Comparison of ENCODE assay signal across 27 cellular contexts in the genomic region with DNA sequence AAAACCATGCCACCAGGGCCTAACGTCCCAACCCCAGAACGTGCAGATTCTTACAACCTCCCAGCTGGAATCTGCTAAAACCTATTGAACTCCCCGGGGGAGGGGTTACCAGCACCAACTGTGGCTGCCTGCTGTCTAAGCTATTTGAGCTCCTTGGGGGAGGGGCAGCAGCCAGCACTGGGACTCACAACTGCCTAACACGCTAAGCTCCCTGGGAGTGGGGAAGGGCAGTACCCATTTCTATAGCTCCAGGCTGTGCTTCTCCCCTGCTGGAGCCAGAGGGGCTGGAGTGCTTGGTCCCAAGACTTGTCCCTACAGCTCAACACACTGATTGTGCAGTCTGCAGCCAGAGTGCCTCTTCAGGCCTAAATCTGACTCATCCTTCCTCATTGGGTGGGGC.
"Had no signal": no experiment of that assay in that cellular context is flagged by ENCODE, and none has a peak within 500 bp of the region (broad histone marks: within the 10 kb centered on the region; RNA-seq: fewer than 3 reads in every experiment).

No MANE protein-coding gene starts in this region.

- H3K27ac ChIP-seq: breast epithelium, colonic mucosa, dorsolateral prefrontal cortex, esophagus squamous epithelium, heart right ventricle, left ventricle myocardium inferior, ovary, prostate gland, testis, uterus had no signal

- DNase-seq: activated CD4-positive, alpha-beta T cell treated with anti-CD3 and anti-CD28 coated beads for 4 hours; activated CD4-positive, alpha-beta T cell treated with anti-CD3 and anti-CD28 coated beads, Interleukin-2, amount 50 U/mL, for 48 hours; activated CD4-positive, CD25-positive, alpha-beta regulatory T cell; activated CD8-positive, alpha-beta memory T cell treated with anti-CD3 and anti-CD28 coated beads, Interleukin-2, amount 50 U/mL, for 48 hours; activated naive CD4-positive, alpha-beta T cell treated with anti-CD3 and anti-CD28 coated beads for 36 hours; activated naive CD8-positive, alpha-beta T cell treated with anti-CD3 and anti-CD28 coated beads, Interleukin-2, amount 10 ng/mL, durations not matched to agents 7 days and 5 days; activated T-cell treated with anti-CD3 and anti-CD28 coated beads, Interleukin-2, amount 50 U/mL, for 48 hours; amniotic stem cell; colonic mucosa; dorsolateral prefrontal cortex; effector memory CD8-positive, alpha-beta T cell; esophagus squamous epithelium; heart right ventricle; left ventricle myocardium inferior; mammary epithelial cell; midbrain; natural killer cell; ovary; stimulated activated CD4-positive, alpha-beta T cell treated with anti-CD3 and anti-CD28 coated beads, Interleukin-2, amount 100 ng/mL, for 48 hours; stimulated activated CD8-positive, alpha-beta memory T cell treated with anti-CD3 and anti-CD28 coated beads, Interleukin-4, amount 100 ng/mL, for 48 hours; stimulated activated naive B cell treated with anti-CD40 and anti-IgM and Interleukin-4, amounts not matched to agents 10 μg/mL and 1 μg/mL and 100 μg/mL, for 72 hours; T-helper 9 cell; testis; trophoblast cell; uterus had no signal

- H3K27ac Mint-ChIP-seq: activated naive CD4-positive, alpha-beta T cell treated with anti-CD3 and anti-CD28 coated beads for 36 hours; activated naive CD8-positive, alpha-beta T cell treated with anti-CD3 and anti-CD28 coated beads, Interleukin-2, amount 10 ng/mL, durations not matched to agents 7 days and 5 days; effector memory CD8-positive, alpha-beta T cell; natural killer cell; stimulated activated naive B cell treated with anti-CD40 and anti-IgM and Interleukin-4, amounts not matched to agents 10 μg/mL and 1 μg/mL and 100 μg/mL, for 72 hours had no signal

- H3K27me3 Mint-ChIP-seq: activated naive CD8-positive, alpha-beta T cell treated with anti-CD3 and anti-CD28 coated beads, Interleukin-2, amount 10 ng/mL, durations not matched to agents 7 days and 5 days; effector memory CD8-positive, alpha-beta T cell; stimulated activated naive B cell treated with anti-CD40 and anti-IgM and Interleukin-4, amounts not matched to agents 10 μg/mL and 1 μg/mL and 100 μg/mL, for 72 hours had no signal

- H3K9me3 ChIP-seq: colonic mucosa, ovary, prostate gland, testis, uterus had no signal

- H3K4me1 ChIP-seq: breast epithelium, colonic mucosa, esophagus squamous epithelium, heart right ventricle, left ventricle myocardium inferior, prostate gland, testis, uterus had no signal

- H3K27me3 ChIP-seq: breast epithelium, colonic mucosa, esophagus squamous epithelium, heart right ventricle, ovary, testis, uterus had no signal

- H3K4me3 ChIP-seq: breast epithelium, colonic mucosa, dorsolateral prefrontal cortex, esophagus squamous epithelium, heart right ventricle, left ventricle myocardium inferior, ovary, prostate gland, testis, uterus had no signal

- H3K36me3 Mint-ChIP-seq: activated naive CD8-positive, alpha-beta T cell treated with anti-CD3 and anti-CD28 coated beads, Interleukin-2, amount 10 ng/mL, durations not matched to agents 7 days and 5 days; natural killer cell; stimulated activated naive B cell treated with anti-CD40 and anti-IgM and Interleukin-4, amounts not matched to agents 10 μg/mL and 1 μg/mL and 100 μg/mL, for 72 hours had no signal

- H3K36me3 ChIP-seq: breast epithelium, colonic mucosa, esophagus squamous epithelium, heart right ventricle, left ventricle myocardium inferior, ovary, prostate gland, uterus had no signal

- ATAC-seq: effector memory CD8-positive, alpha-beta T cell; heart right ventricle; natural killer cell; stimulated activated naive B cell treated with anti-CD40 and anti-IgM and Interleukin-4, amounts not matched to agents 10 μg/mL and 1 μg/mL and 100 μg/mL, for 72 hours had no signal

- H3K4me1 Mint-ChIP-seq: activated naive CD8-positive, alpha-beta T cell treated with anti-CD3 and anti-CD28 coated beads, Interleukin-2, amount 10 ng/mL, durations not matched to agents 7 days and 5 days; natural killer cell; stimulated activated naive B cell treated with anti-CD40 and anti-IgM and Interleukin-4, amounts not matched to agents 10 μg/mL and 1 μg/mL and 100 μg/mL, for 72 hours had no signal

- H3K4me3 Mint-ChIP-seq: activated naive CD4-positive, alpha-beta T cell treated with anti-CD3 and anti-CD28 coated beads for 36 hours; activated naive CD8-positive, alpha-beta T cell treated with anti-CD3 and anti-CD28 coated beads, Interleukin-2, amount 10 ng/mL, durations not matched to agents 7 days and 5 days; effector memory CD8-positive, alpha-beta T cell; natural killer cell; stimulated activated naive B cell treated with anti-CD40 and anti-IgM and Interleukin-4, amounts not matched to agents 10 μg/mL and 1 μg/mL and 100 μg/mL, for 72 hours had no signal
